In the genomic region with DNA sequence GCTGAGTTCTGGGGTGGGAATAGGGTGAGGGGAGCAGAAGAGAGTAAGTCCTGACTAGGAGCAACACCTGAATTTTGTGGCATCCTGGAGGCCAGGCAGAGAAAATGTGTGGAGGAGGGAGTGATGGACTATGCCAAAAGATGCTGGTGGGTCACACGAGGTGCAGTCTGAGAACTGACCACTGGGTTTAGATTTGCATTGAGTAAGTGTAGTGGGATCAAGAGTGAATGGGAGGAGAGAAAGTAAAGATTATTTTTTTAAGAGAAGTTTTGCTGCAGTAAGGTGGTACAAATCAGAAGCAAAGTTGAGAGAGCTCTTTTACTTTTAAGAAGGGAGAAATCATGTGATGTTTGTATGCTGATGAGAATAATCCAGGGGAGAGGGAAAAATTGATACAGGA, we compare ENCODE assay signal across 1 cellular context.
TF ChIP-seq lines count a peak whose summit lies in the region.

No MANE protein-coding gene starts in this region.

TF ChIP-seq in K562, 482 proteins besides CTCF, POLR2A, EP300 and RAD21 (continued from another document):
- TF ChIP-seq, protein P1, sequence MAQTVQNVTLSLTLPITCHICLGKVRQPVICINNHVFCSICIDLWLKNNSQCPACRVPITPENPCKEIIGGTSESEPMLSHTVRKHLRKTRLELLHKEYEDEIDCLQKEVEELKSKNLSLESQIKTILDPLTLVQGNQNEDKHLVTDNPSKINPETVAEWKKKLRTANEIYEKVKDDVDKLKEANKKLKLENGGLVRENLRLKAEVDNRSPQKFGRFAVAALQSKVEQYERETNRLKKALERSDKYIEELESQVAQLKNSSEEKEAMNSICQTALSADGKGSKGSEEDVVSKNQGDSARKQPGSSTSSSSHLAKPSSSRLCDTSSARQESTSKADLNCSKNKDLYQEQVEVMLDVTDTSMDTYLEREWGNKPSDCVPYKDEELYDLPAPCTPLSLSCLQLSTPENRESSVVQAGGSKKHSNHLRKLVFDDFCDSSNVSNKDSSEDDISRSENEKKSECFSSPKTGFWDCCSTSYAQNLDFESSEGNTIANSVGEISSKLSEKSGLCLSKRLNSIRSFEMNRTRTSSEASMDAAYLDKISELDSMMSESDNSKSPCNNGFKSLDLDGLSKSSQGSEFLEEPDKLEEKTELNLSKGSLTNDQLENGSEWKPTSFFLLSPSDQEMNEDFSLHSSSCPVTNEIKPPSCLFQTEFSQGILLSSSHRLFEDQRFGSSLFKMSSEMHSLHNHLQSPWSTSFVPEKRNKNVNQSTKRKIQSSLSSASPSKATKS (CRISPR knock-in tag; IDR thresholded peaks at IDR 0.05): no peak
- no peak for TF ChIP-seq IRF9 (tag; IDR thresholded peaks at IDR 0.05)
- TF ChIP-seq, protein P2, sequence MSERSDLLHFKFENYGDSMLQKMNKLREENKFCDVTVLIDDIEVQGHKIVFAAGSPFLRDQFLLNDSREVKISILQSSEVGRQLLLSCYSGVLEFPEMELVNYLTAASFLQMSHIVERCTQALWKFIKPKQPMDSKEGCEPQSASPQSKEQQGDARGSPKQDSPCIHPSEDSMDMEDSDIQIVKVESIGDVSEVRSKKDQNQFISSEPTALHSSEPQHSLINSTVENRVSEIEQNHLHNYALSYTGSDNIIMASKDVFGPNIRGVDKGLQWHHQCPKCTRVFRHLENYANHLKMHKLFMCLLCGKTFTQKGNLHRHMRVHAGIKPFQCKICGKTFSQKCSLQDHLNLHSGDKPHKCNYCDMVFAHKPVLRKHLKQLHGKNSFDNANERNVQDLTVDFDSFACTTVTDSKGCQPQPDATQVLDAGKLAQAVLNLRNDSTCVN (CRISPR knock-in tag; IDR thresholded peaks at IDR 0.05): no peak
- TF ChIP-seq ARID3A (IDR thresholded peaks at IDR 0.05; ENCODE audit: borderline replicate concordance, low read depth, low read length): no peak
- no peak for TF ChIP-seq ZNF263 (CRISPR knock-in tag; IDR thresholded peaks at IDR 0.05; ENCODE audit: borderline replicate concordance)
